Comparison of ENCODE assay signal across 1 cellular context in genomic region chr10:132065491-132066105, GRCh38.
TF ChIP-seq lines count a peak whose summit lies in the region.

Gene JAKMIP3 (plus strand): TSS chr10:132065946. CDS start chr10:132104809, 38,863 bp downstream.

TF ChIP-seq in H1, 55 proteins besides CTCF, POLR2A, EP300 and RAD21 (continued from another document):
- no peak for TF ChIP-seq ATF2 (IDR thresholded peaks at IDR 0.05; ENCODE audit: low read length)
- no peak for TF ChIP-seq CTBP2 (IDR thresholded peaks at IDR 0.05; ENCODE audit: borderline replicate concordance, insufficient read depth, insufficient read length, low read length)
- no peak for TF ChIP-seq EZH2 (IDR thresholded peaks at IDR 0.05; ENCODE audit: low read depth, low read length, severe bottlenecking)
- TF ChIP-seq KDM5A (IDR thresholded peaks at IDR 0.05; ENCODE audit: low read length) = no peak
- TF ChIP-seq TAF1 (IDR thresholded peaks at IDR 0.05; ENCODE audit: low read depth, low read length) = no peak
- TF ChIP-seq YY1 (IDR thresholded peaks at IDR 0.05; ENCODE audit: low read depth, low read length) = no peak
- no peak for TF ChIP-seq ATF3 (IDR thresholded peaks at IDR 0.05; ENCODE audit: insufficient read depth, low read depth, low read length)
- no peak for TF ChIP-seq SIN3A (conservative IDR thresholded peaks at IDR 0.05 in 1 of 2, IDR thresholded peaks at IDR 0.05 in 1 of 2; ENCODE audit: low read depth in 1 of 2, low read length in 2 of 2)
- no peak for TF ChIP-seq SUZ12 (IDR thresholded peaks at IDR 0.05; ENCODE audit: low read length)
- no peak for TF ChIP-seq JUN (IDR thresholded peaks at IDR 0.05; ENCODE audit: low read depth, low read length)
- no peak for TF ChIP-seq FOSL1 (IDR thresholded peaks at IDR 0.05; ENCODE audit: insufficient read depth, low read depth, low read length)
- TF ChIP-seq USF2 (IDR thresholded peaks at IDR 0.05; ENCODE audit: low read length) = no peak
- 0 out of 2 replicates have a peak, but pooled peaks have one; percentile 44 for TF ChIP-seq MAFK (IDR thresholded peaks at IDR 0.05; ENCODE audit: low read depth, low read length)
- no peak for TF ChIP-seq RFX5 (IDR thresholded peaks at IDR 0.05; ENCODE audit: borderline replicate concordance, low read depth, low read length)
- TF ChIP-seq JUND (IDR thresholded peaks at IDR 0.05; ENCODE audit: low read length) = no peak
- no peak for TF ChIP-seq CHD1 (IDR thresholded peaks at IDR 0.05; ENCODE audit: low read depth, low read length)
- TF ChIP-seq POU5F1 (IDR thresholded peaks at IDR 0.05; ENCODE audit: low read depth, low read length) = no peak
- TF ChIP-seq PHF8 (conservative IDR thresholded peaks at IDR 0.05; ENCODE audit: low read depth, low read length) = no peak
- TF ChIP-seq TAF7 (optimal IDR thresholded peaks at IDR 0.05; ENCODE audit: borderline replicate concordance, low read depth, low read length) = no peak
- TF ChIP-seq ZNF274 (IDR thresholded peaks at IDR 0.05; ENCODE audit: borderline replicate concordance, extremely low read depth, low read length) = no peak
- no peak for TF ChIP-seq KDM1A (IDR thresholded peaks at IDR 0.05; ENCODE audit: borderline replicate concordance, low read length)
- TF ChIP-seq CBX8 (IDR thresholded peaks at IDR 0.05; ENCODE audit: borderline replicate concordance, low read depth, low read length) = no peak
- TF ChIP-seq KDM4A (IDR thresholded peaks at IDR 0.05; ENCODE audit: low read depth, low read length, severe bottlenecking) = peak; percentile 23
- TF ChIP-seq TCF12 (IDR thresholded peaks at IDR 0.05; ENCODE audit: low read depth, low read length) = no peak
- TF ChIP-seq SP2 (IDR thresholded peaks at IDR 0.05; ENCODE audit: low read length) = no peak
- no peak for TF ChIP-seq HDAC2 (IDR thresholded peaks at IDR 0.05; ENCODE audit: borderline replicate concordance in 1 of 2, low read depth in 2 of 2, low read length in 2 of 2)
- TF ChIP-seq GABPA (IDR thresholded peaks at IDR 0.05; ENCODE audit: borderline replicate concordance, insufficient read depth, low read length) = peak; percentile 58; the same call in 1 of the 2 replicates
- TF ChIP-seq GTF2F1 (IDR thresholded peaks at IDR 0.05; ENCODE audit: borderline replicate concordance, low read depth, low read length) = no peak
- TF ChIP-seq CHD2 (IDR thresholded peaks at IDR 0.05; ENCODE audit: low read length) = no peak
- TF ChIP-seq E2F6 (IDR thresholded peaks at IDR 0.05) = peak; percentile 58
- no peak for TF ChIP-seq RXRA (IDR thresholded peaks at IDR 0.05; ENCODE audit: insufficient read depth, low read depth, low read length)
- no peak for TF ChIP-seq BCL11A (IDR thresholded peaks at IDR 0.05; ENCODE audit: low read depth in 2 of 2, low read length in 2 of 2)
- TF ChIP-seq NANOG (IDR thresholded peaks at IDR 0.05; ENCODE audit: insufficient read depth, low read depth, low read length, poor library complexity, severe bottlenecking) = no peak
- no peak for TF ChIP-seq BRCA1 (IDR thresholded peaks at IDR 0.05; ENCODE audit: low read depth, low read length)
- peak; percentile 52; the same call in 1 of the 2 replicates for TF ChIP-seq RBBP5 (IDR thresholded peaks at IDR 0.05; ENCODE audit: borderline replicate concordance, low read depth, low read length)
- TF ChIP-seq CBX5 (IDR thresholded peaks at IDR 0.05; ENCODE audit: low read depth, low read length) = no peak
- TF ChIP-seq SRF (IDR thresholded peaks at IDR 0.05; ENCODE audit: low read depth, low read length) = no peak
- TF ChIP-seq SP1 (IDR thresholded peaks at IDR 0.05; ENCODE audit: low read depth, low read length) = no peak
- TF ChIP-seq SIX5 (IDR thresholded peaks at IDR 0.05; ENCODE audit: low read depth, low read length) = no peak
- no peak for TF ChIP-seq SIRT6 (IDR thresholded peaks at IDR 0.05; ENCODE audit: low read length)
- peak; percentile 62 for TF ChIP-seq ASH2L (IDR thresholded peaks at IDR 0.05; ENCODE audit: low read length)
- TF ChIP-seq BACH1 (IDR thresholded peaks at IDR 0.05; ENCODE audit: low read length) = peak; percentile 89
- no peak for TF ChIP-seq HDAC6 (IDR thresholded peaks at IDR 0.05; ENCODE audit: low read depth, low read length)
- TF ChIP-seq SAP30 (IDR thresholded peaks at IDR 0.05; ENCODE audit: insufficient read depth, insufficient replicate concordance, low read length) = no peak
- TF ChIP-seq TBP (IDR thresholded peaks at IDR 0.05; ENCODE audit: low read depth, low read length) = peak; percentile 46; the same call in 1 of the 2 replicates
- TF ChIP-seq EGR1 (IDR thresholded peaks at IDR 0.05; ENCODE audit: borderline replicate concordance, low read depth, low read length) = no peak
- no peak for TF ChIP-seq CREB1 (IDR thresholded peaks at IDR 0.05)
- no peak for TF ChIP-seq SP4 (IDR thresholded peaks at IDR 0.05; ENCODE audit: low read length)
- TF ChIP-seq POLR2AphosphoS5 (IDR thresholded peaks at IDR 0.05; ENCODE audit: low read depth, low read length) = no peak
- no peak for TF ChIP-seq CHD7 (IDR thresholded peaks at IDR 0.05; ENCODE audit: insufficient replicate concordance, low read length)
- no peak for TF ChIP-seq CEBPB (IDR thresholded peaks at IDR 0.05; ENCODE audit: low read depth, low read length)
- TF ChIP-seq RNF2 (IDR thresholded peaks at IDR 0.05; ENCODE audit: borderline replicate concordance, low read depth, low read length, missing control alignments, poor library complexity, severe bottlenecking) = no peak
- no peak for TF ChIP-seq TEAD4 (IDR thresholded peaks at IDR 0.05; ENCODE audit: low read depth, low read length)
- TF ChIP-seq MAX (IDR thresholded peaks at IDR 0.05) = peak; percentile 24; the same call in 1 of the 2 replicates
